Comparison of ENCODE assay signal across 29 cellular contexts in the genomic region with DNA sequence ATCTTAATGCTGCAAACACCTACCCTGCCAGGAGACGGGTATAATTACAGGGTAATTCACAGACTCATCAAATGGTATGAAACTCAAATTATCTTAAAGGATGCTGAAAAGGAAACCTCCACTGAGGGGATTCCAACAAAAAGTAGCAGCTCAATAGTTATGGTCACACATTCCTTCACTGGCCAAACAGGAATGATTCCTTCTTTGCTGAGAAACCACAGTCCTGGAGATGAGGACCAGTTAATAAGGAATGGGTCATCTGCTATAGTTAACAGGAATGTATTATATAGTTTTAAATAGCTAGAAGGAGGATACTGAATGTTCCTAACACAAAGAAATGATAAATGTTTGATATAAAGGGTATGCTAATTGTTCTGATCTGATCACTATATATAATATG.
"Had no signal": no experiment of that assay in that cellular context is flagged by ENCODE, and none has a peak within 500 bp of the region (broad histone marks: within the 10 kb centered on the region; RNA-seq: fewer than 3 reads in every experiment).

No MANE protein-coding gene starts in this region.

- H3K36me3 Mint-ChIP-seq: mesothelial cell of epicardium; naive B cell; natural killer cell treated with Interleukin-12 subunit alpha and Interleukin-12 subunit beta and Interleukin-15 and Interleukin-18, amount 100 ng/mL, for 72 hours; neural progenitor cell had no signal

- H3K4me1 ChIP-seq: foreskin keratinocyte, neural progenitor cell, parathyroid adenoma had no signal

- H3K9me3 Mint-ChIP-seq: endodermal cell; mesothelial cell of epicardium; natural killer cell treated with Interleukin-12 subunit alpha and Interleukin-12 subunit beta and Interleukin-15 and Interleukin-18, amount 100 ng/mL, for 72 hours; neural progenitor cell; stimulated activated naive CD8-positive, alpha-beta T cell treated with anti-CD3 and anti-CD28 coated beads, Interleukin-15, amount 100 ng/mL, for 72 hours had no signal

- H3K27me3 ChIP-seq: esophagus muscularis mucosa, foreskin keratinocyte, gastroesophageal sphincter, heart left ventricle, hepatocyte, left lung, neural progenitor cell, sigmoid colon, suprapubic skin, vagina had no signal

- H3K9ac ChIP-seq: neural progenitor cell, parathyroid adenoma had no signal

- H3K9me3 ChIP-seq: esophagus muscularis mucosa, gastroesophageal sphincter, heart left ventricle, left lung, mucosa of descending colon, prostate gland, sigmoid colon, suprapubic skin, vagina had no signal

- H3K4me1 Mint-ChIP-seq: naive B cell; neural progenitor cell; stimulated activated naive CD8-positive, alpha-beta T cell treated with anti-CD3 and anti-CD28 coated beads, Interleukin-15, amount 100 ng/mL, for 72 hours had no signal

- H3K4me3 ChIP-seq: esophagus muscularis mucosa, gastroesophageal sphincter, heart left ventricle, hepatocyte, left lung, mucosa of descending colon, neural progenitor cell, prostate gland, sigmoid colon, skin epidermis, suprapubic skin, vagina had no signal

- H3K27ac ChIP-seq: esophagus muscularis mucosa, foreskin keratinocyte, gastroesophageal sphincter, heart left ventricle, hepatocyte, left lung, neural progenitor cell, parathyroid adenoma, prostate gland, sigmoid colon, skin epidermis, suprapubic skin, vagina had no signal

- H3K27ac Mint-ChIP-seq: endodermal cell; mesothelial cell of epicardium; naive B cell; natural killer cell treated with Interleukin-12 subunit alpha and Interleukin-12 subunit beta and Interleukin-15 and Interleukin-18, amount 100 ng/mL, for 72 hours; neural progenitor cell; stimulated activated naive CD8-positive, alpha-beta T cell treated with anti-CD3 and anti-CD28 coated beads, Interleukin-15, amount 100 ng/mL, for 72 hours had no signal

- ATAC-seq: foreskin keratinocyte; gastroesophageal sphincter; heart left ventricle; left cardiac atrium; left lung; mucosa of descending colon; natural killer cell treated with Interleukin-12 subunit alpha and Interleukin-12 subunit beta and Interleukin-15 and Interleukin-18, amount 100 ng/mL, for 72 hours; right cardiac atrium; stimulated activated naive CD8-positive, alpha-beta T cell treated with anti-CD3 and anti-CD28 coated beads, Interleukin-15, amount 100 ng/mL, for 72 hours had no signal

- H3K36me3 ChIP-seq: esophagus muscularis mucosa, gastroesophageal sphincter, heart left ventricle, left lung, neural progenitor cell, prostate gland, sigmoid colon, suprapubic skin, vagina had no signal

- H2AFZ ChIP-seq: hepatocyte, neural progenitor cell, parathyroid adenoma had no signal

- H3K4me2 ChIP-seq: hepatocyte, neural progenitor cell had no signal

- H3K79me2 ChIP-seq: parathyroid adenoma had no signal

- H3K4me3 Mint-ChIP-seq: endodermal cell; mesothelial cell of epicardium; naive B cell; natural killer cell treated with Interleukin-12 subunit alpha and Interleukin-12 subunit beta and Interleukin-15 and Interleukin-18, amount 100 ng/mL, for 72 hours; neural progenitor cell; stimulated activated naive CD8-positive, alpha-beta T cell treated with anti-CD3 and anti-CD28 coated beads, Interleukin-15, amount 100 ng/mL, for 72 hours had no signal

- DNase-seq: effector CD8-positive, alpha-beta T cell; endodermal cell; foreskin keratinocyte; heart left ventricle; kidney; left cardiac atrium; left lung; mesenchymal stem cell; mucosa of descending colon; naive B cell; right cardiac atrium; sigmoid colon; stimulated activated CD4-positive, alpha-beta T cell treated with anti-CD3 and anti-CD28 coated beads, Interleukin-1b, Interleukin-23, amount 100 ng/mL, for 48 hours; stimulated activated CD4-positive, alpha-beta T cell treated with anti-CD3 and anti-CD28 coated beads, Interleukin-4, amount 100 ng/mL, for 1 hour; stimulated activated CD8-positive, alpha-beta memory T cell treated with anti-CD3 and anti-CD28 coated beads, Interleukin-4, amount 100 ng/mL, for 48 hours; stimulated activated naive CD4-positive, alpha-beta T cell; stimulated activated naive CD8-positive, alpha-beta T cell treated with anti-CD3 and anti-CD28 coated beads, Interleukin-15, amount 100 ng/mL, for 72 hours; trophoblast cell had no signal
